Comparison of ENCODE assay signal across 8 cellular contexts in genomic region chr5:42991477-42992034, GRCh38. TPM values are rescaled to one million over a fixed set of nuclear protein-coding genes. Genes with fewer than 3 reads are reported as not detected.
DNase-seq lines count a peak whose midpoint lies in the region; ATAC-seq and TF ChIP-seq lines count a peak whose summit lies in the region.

No MANE protein-coding gene starts in this region.

- H3K4me3 Mint-ChIP-seq in brain (peak overlapping the region; percentile 77 to 92 (median 87)), naive B cell (peak overlapping the region; percentile 94 to 100 (median 100))

- H3K27ac Mint-ChIP-seq in brain, result peak overlapping the region in 4 of 5 experiments; percentile 34 to 64 (median 44)
- peak overlapping the region; percentile 99 to 100 (median 100) for H3K27ac Mint-ChIP-seq in naive B cell

- TF ChIP-seq CTCF in GM06990 (IDR thresholded peaks at IDR 0.05; ENCODE audit: insufficient read depth, low read length, poor library complexity, severe bottlenecking), result no peak
- no peak for TF ChIP-seq CTCF in brain (conservative IDR thresholded peaks at IDR 0.05)

- H3K36me3 Mint-ChIP-seq in brain (no peaks in the 10 kb centered on the region), naive B cell (peaks cover 4 to 11% of the 10 kb centered on the region in 2 donors)

- H3K27me3 Mint-ChIP-seq in brain (peaks cover 98% of the 10 kb centered on the region), naive B cell (no peaks in the 10 kb centered on the region)

- ATAC-seq in GM21367 (IDR thresholded peaks at IDR 0.05; ENCODE audit: unreplicated experiment) (peak; percentile 23), HG03558 (IDR thresholded peaks at IDR 0.05; ENCODE audit: extremely low read depth, unreplicated experiment) (peak; percentile 10), naive B cell (ENCODE audit: low read depth in 2 of 2) (peak in 1 of 2 donors; percentile 6)

- H3K4me1 Mint-ChIP-seq in brain (peaks cover 34% of the 10 kb centered on the region), naive B cell (peaks cover 39 to 57% (median 46%) of the 10 kb centered on the region in 3 donors)

- no peaks in the 10 kb centered on the region for H3K27me3 ChIP-seq in GM06990 (replicated peaks; ENCODE audit: control insufficient read depth, insufficient read depth, low read length)

- H3K9me3 Mint-ChIP-seq in brain (peaks cover 18 to 50% (median 24%) of the 10 kb centered on the region in 5 experiments), naive B cell (peaks cover 0 to 2% (median 0%) of the 10 kb centered on the region in 7 donors)

- peak overlapping the region; percentile 77 for H3K4me3 ChIP-seq in GM06990 (replicated peaks; ENCODE audit: low read depth, low read length)

- no peaks in the 10 kb centered on the region for H3K36me3 ChIP-seq in GM06990 (ENCODE audit: control insufficient read depth, insufficient read depth, low read length)

- peak; percentile 54 for DNase-seq in GM06990 (ENCODE audit: extremely low read depth, insufficient read length)
- DNase-seq in naive B cell, result no peak
- DNase-seq in pons (ENCODE audit: low spot score), result no peak
- no peak for DNase-seq in foreskin melanocyte
- DNase-seq in DMS 273 (lab: John Stamatoyannopoulos, UW; ENCODE audit: unreplicated experiment), result no peak

RNA-seq across cellular contexts. Expression of gene ANXA2R, which starts 48.6 kb away (rescaled TPM):
- polyA plus RNA-seq in brain (ENCODE audit: insufficient read depth, low read depth, low replicate concordance) (10.2 TPM), naive B cell (ENCODE audit: low read depth in 6 of 6) (10 to 100 TPM; 22.2 to 46.4 (median 32.5) TPM)
